ENCODE assay signal across 11 cellular contexts in the genomic region with DNA sequence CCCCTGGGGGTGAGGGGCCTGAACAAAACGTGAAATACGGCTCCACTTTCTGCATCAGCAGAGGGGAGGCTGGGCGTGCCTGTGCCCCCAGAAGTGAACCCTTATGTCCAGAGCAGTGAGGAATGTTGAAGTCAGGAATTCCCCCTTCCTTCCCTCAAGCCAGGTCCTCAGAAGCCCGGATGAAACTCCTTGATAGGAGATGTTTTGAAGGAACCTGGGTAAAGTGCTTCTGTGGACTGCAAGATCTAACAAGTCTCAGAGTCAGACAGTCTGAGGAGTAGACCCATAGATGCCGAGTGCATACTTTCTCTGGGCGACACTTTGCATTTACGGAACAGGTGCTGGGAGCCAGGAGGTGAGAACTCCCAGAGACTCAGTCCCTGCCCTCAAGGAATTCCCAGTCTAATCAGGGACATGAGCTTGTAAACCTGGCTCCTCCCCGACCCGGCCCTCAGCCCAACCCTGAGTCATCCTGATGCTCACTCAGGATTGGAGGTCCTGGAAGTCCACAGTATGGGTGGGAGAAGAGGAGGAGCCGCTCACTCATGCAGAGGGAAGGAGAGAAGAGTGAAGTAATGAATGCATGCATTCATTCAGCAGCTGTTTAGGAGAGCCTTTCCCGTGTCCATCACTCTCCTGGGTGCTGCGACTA.
DNase-seq lines count a peak whose midpoint lies in the region; ATAC-seq, FAIRE-seq and TF ChIP-seq lines count a peak whose summit lies in the region.
"Had no signal": no experiment of that assay in that cellular context is flagged by ENCODE, and none has a peak within 500 bp of the region (broad histone marks: within the 10 kb centered on the region; RNA-seq: fewer than 3 reads in every experiment).

No MANE protein-coding gene starts in this region.

- POLR2A ChIA-PET in A549 (lab: Yijun Ruan, JAX) (no interaction called here), T-cell (lab: Charles Lee) (interaction anchor here in 1 of 2 donors (1.0 kb wide), 1 partner anchor 759 kb away, joined by 3 read pairs; no protein-coding TSS in a partner anchor), OCI-LY7 (lab: Charles Lee) (no interaction called here)

- no peak for DNase-seq in A549 (ENCODE audit: low read depth in 1 of 2, low spot score in 1 of 2)
- no peak for DNase-seq in DND-41
- DNase-seq in T-cell, result no peak
- DNase-seq in foreskin keratinocyte, result peak; percentile 40 to 81
- no peak for DNase-seq in OCI-LY7 (ENCODE audit: low spot score)
- DNase-seq: dorsolateral prefrontal cortex, GDM1, islet precursor cell had no signal

- WGBS in A549 (ENCODE audit: missing lambda C conversion rate), result 89% methylated on average over 12 of the region's 12 CpGs

- H3K27me3 ChIP-seq in DND-41 (ENCODE audit: insufficient read depth, low read length, poor library complexity) (no peaks in the 10 kb centered on the region), foreskin keratinocyte (no peaks in the 10 kb centered on the region)

- H3K4me3 ChIP-seq in A549, result no peak overlapping the region
- H3K4me3 ChIP-seq in DND-41 (ENCODE audit: low read depth in 1 of 2, low read length in 2 of 2), result no peak overlapping the region
- no peak overlapping the region for H3K4me3 ChIP-seq in OCI-LY7 (ENCODE audit: low read depth, low read length, poor library complexity, severe bottlenecking)
- H3K4me3 ChIP-seq: dorsolateral prefrontal cortex had no signal

- no peaks in the 10 kb centered on the region for H4K20me1 ChIP-seq in DND-41 (ENCODE audit: insufficient read depth, low read length)
- no peaks in the 10 kb centered on the region for H4K20me1 ChIP-seq in OCI-LY7 (ENCODE audit: insufficient read depth, low read length)

- peak overlapping the region; percentile 84 to 95 for H3K27ac ChIP-seq in A549
- H3K27ac ChIP-seq in DND-41 (ENCODE audit: low read length), result peak overlapping the region; percentile 75
- peak overlapping the region; percentile 73 for H3K27ac ChIP-seq in foreskin keratinocyte
- no peak overlapping the region for H3K27ac ChIP-seq in OCI-LY7 (ENCODE audit: low read depth, low read length, poor library complexity, severe bottlenecking)
- H3K27ac ChIP-seq: dorsolateral prefrontal cortex had no signal

- TF ChIP-seq POLR2A in A549 (IDR thresholded peaks at IDR 0.05; ENCODE audit: low read length), result no peak

- no peaks in the 10 kb centered on the region for H3K9me2 ChIP-seq in OCI-LY7 (ENCODE audit: insufficient read depth, low read length)

- no peak for FAIRE-seq in A549 (lab: Jason Lieb, UNC)

- H3K4me2 ChIP-seq in A549 (0 out of 3 replicates have a peak overlapping the region, but pooled peaks have one; percentile 29), DND-41 (ENCODE audit: insufficient read depth, low read length) (no peak overlapping the region), OCI-LY7 (ENCODE audit: low read length) (no peak overlapping the region)

- H3K27ac Mint-ChIP-seq in T-cell, result peak overlapping the region; percentile 94

- CTCF ChIA-PET in A549 (lab: Yijun Ruan, JAX) (interaction anchor here (10.8 to 11.3 kb wide), 2 partner anchors 15 to 127 kb away, joined by 82 to 107 read pairs; no protein-coding TSS in a partner anchor), T-cell (lab: Charles Lee) (no interaction called here), OCI-LY7 (lab: Charles Lee; ENCODE audit: unreplicated experiment) (no interaction called here)

- H3K9ac ChIP-seq in DND-41 (ENCODE audit: low read depth, low read length), result no peak overlapping the region

- H2AFZ ChIP-seq in DND-41 (ENCODE audit: low read depth, low read length) (no peak overlapping the region), OCI-LY7 (ENCODE audit: low read length) (no peak overlapping the region)

- peak overlapping the region in 2 of 3 donors; percentile 1 to 58 for H3K4me3 Mint-ChIP-seq in T-cell

- TF ChIP-seq RAD21 in A549 (conservative IDR thresholded peaks at IDR 0.05 in 1 of 2, IDR thresholded peaks at IDR 0.05 in 1 of 2), result no peak

- H3K9me3 Mint-ChIP-seq in T-cell, result no peaks in the 10 kb centered on the region

- intact Hi-C loops in OCI-LY7 (cut with micrococcal nuclease; ENCODE audit: unreplicated experiment), result no loop called here

- H3K4me1 ChIP-seq in A549 (peaks cover 47% of the 10 kb centered on the region), DND-41 (ENCODE audit: insufficient read depth, low read length) (peaks cover 27% of the 10 kb centered on the region), foreskin keratinocyte (peaks cover 38% of the 10 kb centered on the region), OCI-LY7 (ENCODE audit: insufficient read depth, low read length, poor library complexity, severe bottlenecking) (peaks cover 17% of the 10 kb centered on the region)

- no peaks in the 10 kb centered on the region for H3K79me2 ChIP-seq in DND-41 (ENCODE audit: insufficient read depth, low read length)
- no peaks in the 10 kb centered on the region for H3K79me2 ChIP-seq in OCI-LY7 (ENCODE audit: insufficient read depth, low read depth, low read length)

- H3K4me1 Mint-ChIP-seq in T-cell, result peaks cover 72 to 93% (median 91%) of the 10 kb centered on the region in 3 donors

- TF ChIP-seq EP300 in A549 (IDR thresholded peaks at IDR 0.05), result no peak

- TF ChIP-seq CTCF in A549 (IDR thresholded peaks at IDR 0.05) (no peak), DND-41 (IDR thresholded peaks at IDR 0.05; ENCODE audit: borderline replicate concordance, extremely low read depth, low read length, poor library complexity, severe bottlenecking) (no peak), foreskin keratinocyte (conservative IDR thresholded peaks at IDR 0.05) (no peak), OCI-LY7 (conservative IDR thresholded peaks at IDR 0.05; ENCODE audit: low read length) (no peak)

- H3K9me3 ChIP-seq in A549 (no peaks in the 10 kb centered on the region), DND-41 (ENCODE audit: insufficient read depth, low read length, severe bottlenecking) (no peaks in the 10 kb centered on the region), OCI-LY7 (ENCODE audit: low read length) (no peaks in the 10 kb centered on the region)

- BruUV-seq in OCI-LY7 (replicated peaks; lab: Mats Ljungman, UMichigan), result no TSS peak

- H3K36me3 Mint-ChIP-seq in T-cell, result no peaks in the 10 kb centered on the region

- no peak for ATAC-seq in A549
- no peak for ATAC-seq in DND-41 (ENCODE audit: insufficient read depth, low read depth)
- no peak for ATAC-seq in T-cell (replicated peaks in 1 of 4)
- ATAC-seq in foreskin keratinocyte, result no peak
- ATAC-seq in HG02678 (IDR thresholded peaks at IDR 0.05; ENCODE audit: unreplicated experiment), result no peak
- no peak for ATAC-seq in GM19351 (IDR thresholded peaks at IDR 0.05; ENCODE audit: unreplicated experiment)
- ATAC-seq in HG03571 (IDR thresholded peaks at IDR 0.05; ENCODE audit: unreplicated experiment), result no peak

- H3K36me3 ChIP-seq in DND-41 (ENCODE audit: insufficient read depth, low read length), result no peaks in the 10 kb centered on the region
- no peaks in the 10 kb centered on the region for H3K36me3 ChIP-seq in OCI-LY7 (ENCODE audit: insufficient read depth, low read length)

- H3K27me3 Mint-ChIP-seq in T-cell, result no peaks in the 10 kb centered on the region

TF ChIP-seq in A549, 52 proteins besides CTCF, POLR2A, EP300 and RAD21:
- no peak for TF ChIP-seq RNF2 (IDR thresholded peaks at IDR 0.05; ENCODE audit: borderline replicate concordance, low read depth)
- TF ChIP-seq RCOR1 (IDR thresholded peaks at IDR 0.05; ENCODE audit: low read depth, low read length), result no peak
- TF ChIP-seq, protein P1, sequence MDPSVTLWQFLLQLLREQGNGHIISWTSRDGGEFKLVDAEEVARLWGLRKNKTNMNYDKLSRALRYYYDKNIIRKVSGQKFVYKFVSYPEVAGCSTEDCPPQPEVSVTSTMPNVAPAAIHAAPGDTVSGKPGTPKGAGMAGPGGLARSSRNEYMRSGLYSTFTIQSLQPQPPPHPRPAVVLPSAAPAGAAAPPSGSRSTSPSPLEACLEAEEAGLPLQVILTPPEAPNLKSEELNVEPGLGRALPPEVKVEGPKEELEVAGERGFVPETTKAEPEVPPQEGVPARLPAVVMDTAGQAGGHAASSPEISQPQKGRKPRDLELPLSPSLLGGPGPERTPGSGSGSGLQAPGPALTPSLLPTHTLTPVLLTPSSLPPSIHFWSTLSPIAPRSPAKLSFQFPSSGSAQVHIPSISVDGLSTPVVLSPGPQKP (IDR thresholded peaks at IDR 0.05; ENCODE audit: low read depth, low read length), result no peak
- TF ChIP-seq HOXA7 (CRISPR knock-in tag; IDR thresholded peaks at IDR 0.05), result no peak
- TF ChIP-seq MAZ (IDR thresholded peaks at IDR 0.05; ENCODE audit: borderline replicate concordance, low read depth, low read length), result no peak
- no peak for TF ChIP-seq NR3C1 (IDR thresholded peaks at IDR 0.05)
- TF ChIP-seq CHD2 (IDR thresholded peaks at IDR 0.05; ENCODE audit: low read length, partially characterized antibody), result no peak
- TF ChIP-seq GATA3 (IDR thresholded peaks at IDR 0.05; ENCODE audit: borderline replicate concordance), result no peak
- no peak for TF ChIP-seq RARB (CRISPR knock-in tag; IDR thresholded peaks at IDR 0.05)
- TF ChIP-seq CHD4 (IDR thresholded peaks at IDR 0.05; ENCODE audit: borderline replicate concordance), result no peak
- no peak for TF ChIP-seq MYC (IDR thresholded peaks at IDR 0.05; ENCODE audit: borderline replicate concordance, low read length)
- TF ChIP-seq SREBF2 (IDR thresholded peaks at IDR 0.05), result no peak

Comparison
In these comparisons a context has a peak if more than half of its experiments do, and no peak if none do; other contexts are left out.
1. DNase-seq: peak in foreskin keratinocyte (2 of 2); none in A549 (0 of 2), DND-41 (single experiment), T-cell (0 of 34) and OCI-LY7 (single experiment).